ENCODE assay signal across 14 cellular contexts in genomic region chr2:239108459-239108858, GRCh38.
"Had no signal": no experiment of that assay in that cellular context is flagged by ENCODE, and none has a peak within 500 bp of the region (broad histone marks: within the 10 kb centered on the region; RNA-seq: fewer than 3 reads in every experiment).

No MANE protein-coding gene starts in this region.

- DNase-seq: activated CD4-positive, alpha-beta T cell treated with anti-CD3 and anti-CD28 coated beads, Interleukin-2, amount 50 U/mL, for 48 hours; activated naive CD4-positive, alpha-beta T cell treated with anti-CD3 and anti-CD28 coated beads, Interleukin-2, amount 50 U/mL, for 16 hours; effector memory CD4-positive, alpha-beta T cell; lower lobe of right lung; nucleus accumbens; stimulated activated naive CD4-positive, alpha-beta T cell treated with Interleukin-2 at 50 U/mL for 16 hours; SW 1271; T-helper 2 cell; uterus had no signal

- H3K36me3 ChIP-seq: uterus had no signal

- H3K9me3 Mint-ChIP-seq: activated T-helper 2 cell treated with anti-CD3 and anti-CD28 coated beads, Interferon-gamma antibody, Interleukin-2, Interleukin-4, amounts not matched to agents 10 μg/mL and 5 μg/mL and 100 μg/mL, durations not matched to agents 14 hours and 24 hours and 36 hours; natural killer cell treated with Interleukin-12 subunit alpha and Interleukin-12 subunit beta and Interleukin-15 and Interleukin-18, amount 100 ng/mL, for 72 hours had no signal

- H3K27me3 Mint-ChIP-seq: natural killer cell treated with Interleukin-12 subunit alpha and Interleukin-12 subunit beta and Interleukin-15 and Interleukin-18, amount 100 ng/mL, for 72 hours had no signal

- H3K27ac ChIP-seq: ascending aorta, lower lobe of right lung, uterus had no signal

- H3K4me3 ChIP-seq: ascending aorta, esophagus muscularis mucosa, lower lobe of right lung, tibial nerve, uterus had no signal

- H3K27ac Mint-ChIP-seq: activated T-helper 2 cell treated with anti-CD3 and anti-CD28 coated beads, Interferon-gamma antibody, Interleukin-2, Interleukin-4, amounts not matched to agents 10 μg/mL and 5 μg/mL and 100 μg/mL, durations not matched to agents 14 hours and 24 hours and 36 hours; natural killer cell treated with Interleukin-12 subunit alpha and Interleukin-12 subunit beta and Interleukin-15 and Interleukin-18, amount 100 ng/mL, for 72 hours had no signal

- H3K4me3 Mint-ChIP-seq: natural killer cell treated with Interleukin-12 subunit alpha and Interleukin-12 subunit beta and Interleukin-15 and Interleukin-18, amount 100 ng/mL, for 72 hours had no signal

- H3K9me3 ChIP-seq: ascending aorta, esophagus muscularis mucosa, lower lobe of right lung, tibial nerve, uterus had no signal

- H3K27me3 ChIP-seq: ascending aorta, esophagus muscularis mucosa, tibial nerve, uterus had no signal

- ATAC-seq: natural killer cell treated with Interleukin-12 subunit alpha and Interleukin-12 subunit beta and Interleukin-15 and Interleukin-18, amount 100 ng/mL, for 72 hours had no signal
